Comparison of ENCODE assay signal across 9 cellular contexts in the genomic region with DNA sequence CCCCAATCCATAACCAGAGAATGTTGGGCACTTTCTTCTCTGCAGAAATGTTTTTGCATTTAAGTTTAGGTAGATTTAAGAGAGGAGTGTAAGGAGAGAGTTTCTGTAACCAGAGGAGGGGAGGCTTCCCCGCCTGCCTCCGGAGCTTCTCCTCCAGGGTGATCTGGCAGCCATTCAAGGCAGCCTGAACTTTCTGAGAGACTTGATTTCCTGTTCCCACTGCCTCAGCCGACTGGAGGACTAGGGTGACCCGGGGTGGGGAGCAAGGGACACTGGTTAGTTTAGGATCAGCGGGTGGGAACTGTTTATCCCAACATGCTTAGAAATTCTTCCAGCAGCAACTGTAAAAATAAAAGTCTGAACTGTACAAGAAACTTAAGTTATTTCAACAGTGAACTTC. TPM values are rescaled to one million over a fixed set of nuclear protein-coding genes. Genes with fewer than 3 reads are reported as not detected.
A peak's percentile ranks its signal among the peaks of the same experiment; 100 is the strongest.
DNase-seq lines count a peak whose midpoint lies in the region; ATAC-seq lines count a peak whose summit lies in the region.
"Had no signal": no experiment of that assay in that cellular context is flagged by ENCODE, and none has a peak within 500 bp of the region (broad histone marks: within the 10 kb centered on the region; RNA-seq: fewer than 3 reads in every experiment).

No MANE protein-coding gene starts in this region.

- POLR2A ChIA-PET in activated naive CD8-positive, alpha-beta T cell treated with anti-CD3 and anti-CD28 coated beads, Interleukin-2, amount 10 ng/mL, durations not matched to agents 7 days and 5 days (lab: Charles Lee), result interaction anchor here (0.6 to 1.1 kb wide), 2 partner anchors 24 to 52 kb away, joined by 4 to 5 read pairs; no protein-coding TSS in a partner anchor

- H3K36me3 Mint-ChIP-seq in activated naive CD8-positive, alpha-beta T cell treated with anti-CD3 and anti-CD28 coated beads, Interleukin-2, amount 10 ng/mL, durations not matched to agents 7 days and 5 days, result no peaks in the 10 kb centered on the region
- no peaks in the 10 kb centered on the region for H3K36me3 Mint-ChIP-seq in stimulated activated memory B cell treated with anti-CD40 and anti-IgM and Interleukin-4, amounts not matched to agents 10 μg/mL and 1 μg/mL and 100 μg/mL, for 72 hours

- peak overlapping the region; percentile 31 for H3K4me3 Mint-ChIP-seq in activated naive CD8-positive, alpha-beta T cell treated with anti-CD3 and anti-CD28 coated beads, Interleukin-2, amount 10 ng/mL, durations not matched to agents 7 days and 5 days
- H3K4me3 Mint-ChIP-seq in stimulated activated memory B cell treated with anti-CD40 and anti-IgM and Interleukin-4, amounts not matched to agents 10 μg/mL and 1 μg/mL and 100 μg/mL, for 72 hours, result no peak overlapping the region

- peak overlapping the region; percentile 69 for H3K27ac Mint-ChIP-seq in activated naive CD8-positive, alpha-beta T cell treated with anti-CD3 and anti-CD28 coated beads, Interleukin-2, amount 10 ng/mL, durations not matched to agents 7 days and 5 days
- H3K27ac Mint-ChIP-seq in stimulated activated memory B cell treated with anti-CD40 and anti-IgM and Interleukin-4, amounts not matched to agents 10 μg/mL and 1 μg/mL and 100 μg/mL, for 72 hours, result peak overlapping the region; percentile 84

- peaks cover 41% of the 10 kb centered on the region for H3K4me1 Mint-ChIP-seq in activated naive CD8-positive, alpha-beta T cell treated with anti-CD3 and anti-CD28 coated beads, Interleukin-2, amount 10 ng/mL, durations not matched to agents 7 days and 5 days
- H3K4me1 Mint-ChIP-seq in stimulated activated memory B cell treated with anti-CD40 and anti-IgM and Interleukin-4, amounts not matched to agents 10 μg/mL and 1 μg/mL and 100 μg/mL, for 72 hours, result peaks cover 44% of the 10 kb centered on the region

- peak; percentile 47 for ATAC-seq in activated naive CD8-positive, alpha-beta T cell treated with anti-CD3 and anti-CD28 coated beads, Interleukin-2, amount 10 ng/mL, durations not matched to agents 7 days and 5 days (ENCODE audit: low read depth)
- ATAC-seq in stimulated activated memory B cell treated with anti-CD40 and anti-IgM and Interleukin-4, amounts not matched to agents 10 μg/mL and 1 μg/mL and 100 μg/mL, for 72 hours, result no peak
- no peak for ATAC-seq in HG03196 (IDR thresholded peaks at IDR 0.05; ENCODE audit: unreplicated experiment)
- no peak for ATAC-seq in GM21576 (IDR thresholded peaks at IDR 0.05; ENCODE audit: unreplicated experiment)

- no peaks in the 10 kb centered on the region for H3K9me3 Mint-ChIP-seq in activated naive CD8-positive, alpha-beta T cell treated with anti-CD3 and anti-CD28 coated beads, Interleukin-2, amount 10 ng/mL, durations not matched to agents 7 days and 5 days
- H3K9me3 Mint-ChIP-seq in stimulated activated memory B cell treated with anti-CD40 and anti-IgM and Interleukin-4, amounts not matched to agents 10 μg/mL and 1 μg/mL and 100 μg/mL, for 72 hours, result no peaks in the 10 kb centered on the region

- no peaks in the 10 kb centered on the region for H3K27me3 Mint-ChIP-seq in activated naive CD8-positive, alpha-beta T cell treated with anti-CD3 and anti-CD28 coated beads, Interleukin-2, amount 10 ng/mL, durations not matched to agents 7 days and 5 days
- no peaks in the 10 kb centered on the region for H3K27me3 Mint-ChIP-seq in stimulated activated memory B cell treated with anti-CD40 and anti-IgM and Interleukin-4, amounts not matched to agents 10 μg/mL and 1 μg/mL and 100 μg/mL, for 72 hours

- DNase-seq in DMS 273 (lab: John Stamatoyannopoulos, UW; ENCODE audit: unreplicated experiment) (peak; percentile 47), DMS 273 treated with DMSO at 0.1 percent for 48 hours (lab: John Stamatoyannopoulos, UW) (no peak), iPS-NIHi7 (ENCODE audit: extremely low spot score) (peak; percentile 43), SHP77 (lab: John Stamatoyannopoulos, UW) (no peak)
- no peak for DNase-seq in activated naive CD8-positive, alpha-beta T cell treated with anti-CD3 and anti-CD28 coated beads, Interleukin-2, amount 10 ng/mL, durations not matched to agents 7 days and 5 days

RNA-seq across cellular contexts. Expression of gene FAM9C, which starts 15.1 kb away (rescaled TPM):
- not detected for total RNA-seq in activated naive CD8-positive, alpha-beta T cell treated with anti-CD3 and anti-CD28 coated beads, Interleukin-2, amount 10 ng/mL, durations not matched to agents 7 days and 5 days
- total RNA-seq: HT1080 had no signal

RNA-seq across cellular contexts. Expression of gene TMSB4X, which starts 54.4 kb away (rescaled TPM):
- total RNA-seq in activated naive CD8-positive, alpha-beta T cell treated with anti-CD3 and anti-CD28 coated beads, Interleukin-2, amount 10 ng/mL, durations not matched to agents 7 days and 5 days, result 1,000 to 10,000 TPM; 8,001 to 8,464 TPM

Comparison
In these comparisons a context has a peak if more than half of its experiments do, and no peak if none do; other contexts are left out.
1. DNase-seq: peak in DMS 273 (single experiment) and iPS-NIHi7 (single experiment); none in DMS 273 treated with DMSO at 0.1 percent for 48 hours (single experiment), activated naive CD8-positive, alpha-beta T cell treated with anti-CD3 and anti-CD28 coated beads, Interleukin-2, amount 10 ng/mL, durations not matched to agents 7 days and 5 days (single experiment) and SHP77 (0 of 2).